In genomic region chr5:160174780-160175437, GRCh38 we compare ENCODE assay signal across 16 cellular contexts. TPM values are rescaled to one million over a fixed set of nuclear protein-coding genes. Genes with fewer than 3 reads are reported as not detected.
DNase-seq lines count a peak whose midpoint lies in the region; ATAC-seq and TF ChIP-seq lines count a peak whose summit lies in the region.
"Had no signal": no experiment of that assay in that cellular context is flagged by ENCODE, and none has a peak within 500 bp of the region (broad histone marks: within the 10 kb centered on the region; RNA-seq: fewer than 3 reads in every experiment).

No MANE protein-coding gene starts in this region.

- no peaks in the 10 kb centered on the region for H3K79me2 ChIP-seq in neural cell (replicated peaks; ENCODE audit: insufficient read depth, low read length)

- no peak for TF ChIP-seq CTCF in dorsolateral prefrontal cortex (IDR thresholded peaks at IDR 0.05 in 54 of 56, conservative IDR thresholded peaks at IDR 0.05 in 2 of 56; ENCODE audit: low read depth in 1 of 56, partially characterized antibody in 56 of 56)
- TF ChIP-seq CTCF in neural cell (IDR thresholded peaks at IDR 0.05; ENCODE audit: poor library complexity, severe bottlenecking), result no peak
- TF ChIP-seq CTCF in uterus (IDR thresholded peaks at IDR 0.05), result no peak

- H3K4me3 Mint-ChIP-seq in stimulated activated memory B cell treated with anti-CD40 and anti-IgM and Interleukin-4, amounts not matched to agents 10 μg/mL and 1 μg/mL and 100 μg/mL, for 72 hours, result no peak overlapping the region
- H3K4me3 Mint-ChIP-seq: activated naive CD8-positive, alpha-beta T cell treated with anti-CD3 and anti-CD28 coated beads for 36 hours; activated T-cell treated with anti-CD3 and anti-CD28 coated beads, Interleukin-2, amount 50 U/mL, for 24 hours; CD14-positive monocyte; naive thymus-derived CD8-positive, alpha-beta T cell had no signal

- H3K4me1 Mint-ChIP-seq in stimulated activated memory B cell treated with anti-CD40 and anti-IgM and Interleukin-4, amounts not matched to agents 10 μg/mL and 1 μg/mL and 100 μg/mL, for 72 hours, result no peaks in the 10 kb centered on the region
- H3K4me1 Mint-ChIP-seq: activated naive CD8-positive, alpha-beta T cell treated with anti-CD3 and anti-CD28 coated beads for 36 hours; CD14-positive monocyte; naive thymus-derived CD8-positive, alpha-beta T cell had no signal

- H3K4me1 ChIP-seq in uterus, result no peaks in the 10 kb centered on the region
- H3K4me1 ChIP-seq: gastrocnemius medialis had no signal

- H3K4me3 ChIP-seq in SK-N-MC (0 out of 2 replicates have a peak overlapping the region, but pooled peaks have one; percentile 36), dorsolateral prefrontal cortex (peak overlapping the region in 57 of 59 donors; percentile 16 to 65 (median 42)), neural cell (ENCODE audit: low read length) (no peak overlapping the region), uterus (no peak overlapping the region)
- H3K4me3 ChIP-seq: gastrocnemius medialis had no signal

- intact Hi-C loops in dorsolateral prefrontal cortex (cut with DNase I) (loop anchor here in 1 of 2 donors (2.0 kb wide), 1 partner anchor 56 kb away; the partner anchor contains the start of gene PWWP2A), uterus (cut with DNase I; ENCODE audit: low total_unique reads) (no loop called here)

- TF ChIP-seq EP300 in neural cell (conservative IDR thresholded peaks at IDR 0.05; ENCODE audit: poor library complexity, severe bottlenecking), result no peak

- no peak for TF ChIP-seq POLR2A in uterus (IDR thresholded peaks at IDR 0.05)

- H3K36me3 Mint-ChIP-seq in stimulated activated memory B cell treated with anti-CD40 and anti-IgM and Interleukin-4, amounts not matched to agents 10 μg/mL and 1 μg/mL and 100 μg/mL, for 72 hours, result no peaks in the 10 kb centered on the region
- H3K36me3 Mint-ChIP-seq: activated naive CD8-positive, alpha-beta T cell treated with anti-CD3 and anti-CD28 coated beads for 36 hours; CD14-positive monocyte; naive thymus-derived CD8-positive, alpha-beta T cell had no signal

- H3K4me2 ChIP-seq in neural cell (ENCODE audit: low read length), result no peak overlapping the region

- no peaks in the 10 kb centered on the region for H3K9me3 Mint-ChIP-seq in stimulated activated memory B cell treated with anti-CD40 and anti-IgM and Interleukin-4, amounts not matched to agents 10 μg/mL and 1 μg/mL and 100 μg/mL, for 72 hours
- H3K9me3 Mint-ChIP-seq: activated naive CD8-positive, alpha-beta T cell treated with anti-CD3 and anti-CD28 coated beads for 36 hours; activated T-cell treated with anti-CD3 and anti-CD28 coated beads, Interleukin-2, amount 50 U/mL, for 24 hours; CD14-positive monocyte; naive thymus-derived CD8-positive, alpha-beta T cell had no signal

- peak overlapping the region; percentile 21 for H2AFZ ChIP-seq in neural cell (ENCODE audit: low read depth, low read length)

- TF ChIP-seq RAD21 in neural cell (conservative IDR thresholded peaks at IDR 0.05), result no peak

- no peaks in the 10 kb centered on the region for H3F3A ChIP-seq in neural cell (ENCODE audit: insufficient read depth, low read length, poor library complexity, severe bottlenecking)

- no peak for ATAC-seq in stimulated activated memory B cell treated with anti-CD40 and anti-IgM and Interleukin-4, amounts not matched to agents 10 μg/mL and 1 μg/mL and 100 μg/mL, for 72 hours
- ATAC-seq: naive thymus-derived CD8-positive, alpha-beta T cell; PC-3 had no signal

- no peak for DNase-seq in SK-N-MC (ENCODE audit: low read depth, low spot score)
- no peak for DNase-seq in dorsolateral prefrontal cortex
- DNase-seq in uterus, result no peak
- no peak for DNase-seq in SW 1271 (lab: John Stamatoyannopoulos, UW)
- no peak for DNase-seq in GM19240 (ENCODE audit: insufficient read length, low spot score)
- DNase-seq: activated CD4-positive, alpha-beta T cell treated with anti-CD3 and anti-CD28 coated beads, Interleukin-2, amount 50 U/mL, for 48 hours; activated naive CD8-positive, alpha-beta T cell treated with anti-CD3 and anti-CD28 coated beads for 36 hours; activated T-cell treated with anti-CD3 and anti-CD28 coated beads, Interleukin-2, amount 50 U/mL, for 24 hours; central memory CD4-positive, alpha-beta T cell; naive thymus-derived CD8-positive, alpha-beta T cell; NCI-H774; PC-3 had no signal

- no peaks in the 10 kb centered on the region for H3K9me2 ChIP-seq in neural cell (ENCODE audit: insufficient read depth, low read length)

- no peaks in the 10 kb centered on the region for H3K36me3 ChIP-seq in SK-N-MC (ENCODE audit: insufficient read depth, low read length)
- H3K36me3 ChIP-seq in neural cell (ENCODE audit: insufficient read depth, low read length), result no peaks in the 10 kb centered on the region
- no peaks in the 10 kb centered on the region for H3K36me3 ChIP-seq in uterus
- H3K36me3 ChIP-seq: gastrocnemius medialis had no signal

- H3K9me3 ChIP-seq in SK-N-MC (ENCODE audit: low read depth, low read length), result no peaks in the 10 kb centered on the region
- no peaks in the 10 kb centered on the region for H3K9me3 ChIP-seq in neural cell (ENCODE audit: low read length)
- H3K9me3 ChIP-seq in uterus, result no peaks in the 10 kb centered on the region
- H3K9me3 ChIP-seq: gastrocnemius medialis had no signal

- H3K27ac Mint-ChIP-seq in stimulated activated memory B cell treated with anti-CD40 and anti-IgM and Interleukin-4, amounts not matched to agents 10 μg/mL and 1 μg/mL and 100 μg/mL, for 72 hours, result no peak overlapping the region
- H3K27ac Mint-ChIP-seq: activated naive CD8-positive, alpha-beta T cell treated with anti-CD3 and anti-CD28 coated beads for 36 hours; activated T-cell treated with anti-CD3 and anti-CD28 coated beads, Interleukin-2, amount 50 U/mL, for 24 hours; CD14-positive monocyte had no signal

- no peaks in the 10 kb centered on the region for H4K20me1 ChIP-seq in neural cell (ENCODE audit: insufficient read depth)

- H3K27me3 ChIP-seq in dorsolateral prefrontal cortex, result no peaks in the 10 kb centered on the region
- no peaks in the 10 kb centered on the region for H3K27me3 ChIP-seq in neural cell (ENCODE audit: insufficient read depth, low read depth, low read length)
- H3K27me3 ChIP-seq in uterus, result no peaks in the 10 kb centered on the region
- H3K27me3 ChIP-seq: gastrocnemius medialis had no signal

- H3K9ac ChIP-seq in SK-N-MC (ENCODE audit: insufficient read length) (no peak overlapping the region), neural cell (ENCODE audit: low read length) (no peak overlapping the region)

- peaks cover 1% of the 10 kb centered on the region for H3K27me3 Mint-ChIP-seq in stimulated activated memory B cell treated with anti-CD40 and anti-IgM and Interleukin-4, amounts not matched to agents 10 μg/mL and 1 μg/mL and 100 μg/mL, for 72 hours
- H3K27me3 Mint-ChIP-seq: activated naive CD8-positive, alpha-beta T cell treated with anti-CD3 and anti-CD28 coated beads for 36 hours; activated T-cell treated with anti-CD3 and anti-CD28 coated beads, Interleukin-2, amount 50 U/mL, for 24 hours; naive thymus-derived CD8-positive, alpha-beta T cell had no signal

- H3K27ac ChIP-seq in SK-N-MC, result no peak overlapping the region
- H3K27ac ChIP-seq in dorsolateral prefrontal cortex, result peak overlapping the region in 56 of 59 donors; percentile 6 to 90 (median 76)
- no peak overlapping the region for H3K27ac ChIP-seq in neural cell (ENCODE audit: low read length)
- peak overlapping the region; percentile 56 to 80 for H3K27ac ChIP-seq in uterus
- H3K27ac ChIP-seq: gastrocnemius medialis had no signal

TF ChIP-seq in neural cell, 6 proteins besides CTCF, POLR2A, EP300 and RAD21:
- TF ChIP-seq REST (IDR thresholded peaks at IDR 0.05; ENCODE audit: borderline replicate concordance), result no peak
- TF ChIP-seq TAF1 (IDR thresholded peaks at IDR 0.05; ENCODE audit: low read depth), result no peak
- no peak for TF ChIP-seq SMC3 (conservative IDR thresholded peaks at IDR 0.05; ENCODE audit: poor library complexity)
- TF ChIP-seq MXI1 (conservative IDR thresholded peaks at IDR 0.05; ENCODE audit: poor library complexity, severe bottlenecking), result no peak
- TF ChIP-seq POLR2AphosphoS5 (IDR thresholded peaks at IDR 0.05), result no peak
- no peak for TF ChIP-seq EZH2 (IDR thresholded peaks at IDR 0.05; ENCODE audit: borderline replicate concordance, insufficient read depth, low read length, poor library complexity, severe bottlenecking)

RNA-seq across cellular contexts. Expression of gene FABP6, which starts 54.4 kb away (rescaled TPM):
- 10 to 100 TPM in 32 of 120 experiments, 1 to 10 TPM in 88; 2.2 to 17.7 (median 7.9) TPM for total RNA-seq in dorsolateral prefrontal cortex
- 3.6 TPM in 1 of 2 replicates, not detected in the other for polyA plus RNA-seq in neural cell
- polyA minus RNA-seq in neural cell, result 1.4 TPM in 1 of 2 replicates, not detected in the other
- total RNA-seq in uterus, result under 1 TPM in 2 of 4 donors, not detected in 2; 0.59 to 0.76 TPM
- total RNA-seq: activated naive CD8-positive, alpha-beta T cell treated with anti-CD3 and anti-CD28 coated beads for 36 hours; gastrocnemius medialis; naive thymus-derived CD8-positive, alpha-beta T cell; PC-3 had no signal
- polyA plus RNA-seq: CD14-positive monocyte; naive thymus-derived CD8-positive, alpha-beta T cell had no signal

RNA-seq across cellular contexts. Expression of gene PWWP2A, which starts 55.7 kb away (rescaled TPM):
- total RNA-seq in dorsolateral prefrontal cortex (10 to 100 TPM; 24.0 to 72.7 (median 40.0) TPM), uterus (10 to 100 TPM; 12.9 to 46.3 (median 28.1) TPM)
- polyA plus RNA-seq in neural cell, result 37.2 and 50.3 TPM in 2 replicates
- polyA minus RNA-seq in neural cell, result 78.9 and 91.8 TPM in 2 replicates

Comparison
In these comparisons a context has a peak if more than half of its experiments do, and no peak if none do; other contexts are left out.
1. H3K27ac ChIP-seq: peak in dorsolateral prefrontal cortex (56 of 59) and uterus (2 of 2); none in SK-N-MC (single experiment) and neural cell (single experiment).
2. H3K4me3 ChIP-seq: peak in SK-N-MC (single experiment) and dorsolateral prefrontal cortex (57 of 59); none in neural cell (single experiment) and uterus (0 of 2).